Comparison of ENCODE assay signal across 27 cellular contexts in the genomic region with DNA sequence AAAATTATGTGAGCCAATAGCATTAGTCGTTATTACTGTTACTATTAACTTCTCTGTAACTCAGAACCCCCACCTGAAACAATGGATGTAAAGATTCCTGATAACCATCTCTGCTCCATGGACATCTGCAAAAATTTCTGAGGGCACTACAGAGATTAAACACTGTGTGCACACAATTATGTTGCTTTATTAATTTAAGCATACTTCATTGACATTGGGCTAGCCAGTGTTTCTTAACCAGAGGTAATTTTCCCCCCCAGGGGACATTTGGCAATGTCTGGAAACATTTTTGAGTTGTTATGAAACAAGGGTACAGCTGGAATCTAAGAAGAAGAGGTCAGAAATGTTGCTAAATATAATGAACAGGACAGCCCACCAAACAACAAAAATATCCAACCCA. TPM values are rescaled to one million over a fixed set of nuclear protein-coding genes. Genes with fewer than 3 reads are reported as not detected.
"Had no signal": no experiment of that assay in that cellular context is flagged by ENCODE, and none has a peak within 500 bp of the region (broad histone marks: within the 10 kb centered on the region; RNA-seq: fewer than 3 reads in every experiment).

No MANE protein-coding gene starts in this region.

- H3K4me3 ChIP-seq: coronary artery, dorsolateral prefrontal cortex, gastrocnemius medialis, heart right ventricle had no signal

- DNase-seq: activated B cell treated with CpG ODN at 0.5 μM for 24 hours; activated CD4-positive, alpha-beta memory T cell treated with anti-CD3 and anti-CD28 coated beads for 36 hours; activated CD4-positive, alpha-beta T cell treated with anti-CD3 and anti-CD28 coated beads for 36 hours; activated CD4-positive, alpha-beta T cell treated with anti-CD3 and anti-CD28 coated beads, Interleukin-2, amount 10 ng/mL, durations not matched to agents 24 days and 14 days; activated CD4-positive, CD25-positive, alpha-beta regulatory T cell treated with anti-CD3 and anti-CD28 coated beads, Interleukin-2, amount 50 U/mL, for 72 hours; activated CD8-positive, alpha-beta memory T cell treated with anti-CD3 and anti-CD28 coated beads, Interleukin-2, amount 10 ng/mL, durations not matched to agents 7 days and 5 days; activated CD8-positive, alpha-beta memory T cell treated with anti-CD3 and anti-CD28 coated beads, Interleukin-2, amount 50 U/mL, for 4 hours; activated CD8-positive, alpha-beta T cell treated with anti-CD3 and anti-CD28 coated beads, Interleukin-2, amount 10 ng/mL, durations not matched to agents 7 days and 5 days; activated effector memory CD4-positive, alpha-beta T cell treated with anti-CD3 and anti-CD28 coated beads, Interleukin-2, amount 50 U/mL, for 16 hours; activated naive CD4-positive, alpha-beta T cell treated with anti-CD3 and anti-CD28 coated beads for 36 hours; activated naive CD8-positive, alpha-beta T cell treated with anti-CD3 and anti-CD28 coated beads for 36 hours; activated naive CD8-positive, alpha-beta T cell treated with anti-CD3 and anti-CD28 coated beads, Interleukin-2, amount 50 U/mL, for 24 hours; activated T-cell treated with anti-CD3 and anti-CD28 coated beads, Interleukin-2, amount 50 U/mL, for 1 hour; activated T-cell treated with anti-CD3 and anti-CD28 coated beads, Interleukin-2, amount 50 U/mL, for 48 hours; brain microvascular endothelial cell; dorsolateral prefrontal cortex; effector memory CD4-positive, alpha-beta T cell; endodermal cell; foreskin keratinocyte; gastrocnemius medialis; heart right ventricle; T-cell; T-helper 17 cell; T1000; WERI-Rb-1 had no signal

- H3K27me3 ChIP-seq: brain microvascular endothelial cell, foreskin keratinocyte, gastrocnemius medialis had no signal

- ATAC-seq: activated CD4-positive, alpha-beta T cell treated with anti-CD3 and anti-CD28 coated beads for 36 hours; activated CD8-positive, alpha-beta memory T cell treated with anti-CD3 and anti-CD28 coated beads, Interleukin-2, amount 10 ng/mL, durations not matched to agents 7 days and 5 days; activated CD8-positive, alpha-beta T cell treated with anti-CD3 and anti-CD28 coated beads, Interleukin-2, amount 10 ng/mL, durations not matched to agents 7 days and 5 days; activated naive CD8-positive, alpha-beta T cell treated with anti-CD3 and anti-CD28 coated beads, Interleukin-2, amount 50 U/mL, for 24 hours; esophagus mucosa; foreskin keratinocyte; gastrocnemius medialis; heart right ventricle; T-cell; T-helper 17 cell had no signal

- H3K36me3 ChIP-seq: brain microvascular endothelial cell, gastrocnemius medialis, heart right ventricle, WERI-Rb-1 had no signal

- H3K9me3 ChIP-seq: gastrocnemius medialis had no signal

- H3K4me1 ChIP-seq: foreskin keratinocyte, gastrocnemius medialis had no signal

- H3K27ac ChIP-seq: brain microvascular endothelial cell, coronary artery, dorsolateral prefrontal cortex, foreskin keratinocyte, gastrocnemius medialis, heart right ventricle, WERI-Rb-1 had no signal

RNA-seq across cellular contexts. Expression of a gene that starts 19.3 kb away (rescaled TPM):
- total RNA-seq: activated B cell treated with CpG ODN at 0.5 μM for 24 hours; activated CD8-positive, alpha-beta T cell treated with anti-CD3 and anti-CD28 coated beads, Interleukin-2, amount 10 ng/mL, durations not matched to agents 7 days and 5 days; T-helper 17 cell had no signal
